In the genomic region with DNA sequence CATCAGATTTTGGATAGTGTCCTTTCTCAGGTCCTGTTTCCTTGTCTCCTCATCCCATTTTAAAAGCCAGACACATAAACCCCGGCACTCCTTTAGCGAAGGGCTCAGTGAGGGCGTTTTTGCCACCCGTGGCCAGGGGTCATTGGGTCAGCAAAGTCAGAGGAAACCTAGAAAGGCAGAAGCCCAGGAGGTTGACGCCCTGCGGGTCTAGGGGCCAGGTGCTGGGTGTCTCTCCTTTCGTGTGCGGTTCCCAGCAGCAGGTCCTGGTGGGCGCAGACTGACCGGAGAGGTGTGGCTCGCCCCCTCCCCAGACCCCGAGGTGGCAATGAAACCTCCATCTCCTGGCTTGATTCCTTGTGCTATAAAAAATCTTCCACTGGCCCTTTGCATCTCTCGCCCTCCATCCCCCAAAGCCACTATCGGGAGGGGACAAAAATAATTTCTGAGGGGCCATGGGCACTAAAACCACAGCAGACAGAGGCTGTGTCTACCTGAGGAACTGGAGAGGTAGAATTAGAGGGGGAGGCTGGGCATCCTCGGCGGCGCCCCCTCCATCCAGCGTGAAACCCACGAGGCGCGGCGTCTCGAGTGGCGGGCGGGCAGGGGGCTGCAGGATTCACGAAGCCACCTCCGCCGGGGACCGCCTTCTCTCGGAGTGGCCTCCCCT, we compare ENCODE assay signal across 8 cellular contexts. TPM values are rescaled to one million over a fixed set of nuclear protein-coding genes. Genes with fewer than 3 reads are reported as not detected.
A peak's percentile ranks its signal among the peaks of the same experiment; 100 is the strongest.
DNase-seq lines count a peak whose midpoint lies in the region; ATAC-seq and TF ChIP-seq lines count a peak whose summit lies in the region.

No MANE protein-coding gene starts in this region.

- TF ChIP-seq CTCF in astrocyte of the cerebellum (IDR thresholded peaks at IDR 0.05; ENCODE audit: low read depth, low read length, missing control alignments): no peak

- ATAC-seq in stimulated activated naive B cell treated with anti-CD40 and anti-IgM and Interleukin-4, amounts not matched to agents 10 μg/mL and 1 μg/mL and 100 μg/mL, for 72 hours (replicated peaks): no peak
- ATAC-seq in GM21619 (IDR thresholded peaks at IDR 0.05; ENCODE audit: unreplicated experiment): no peak
- ATAC-seq in GM21360 (IDR thresholded peaks at IDR 0.05; ENCODE audit: unreplicated experiment): no peak
- ATAC-seq in GM18907 (IDR thresholded peaks at IDR 0.05; ENCODE audit: unreplicated experiment): no peak

- no peaks in the 10 kb centered on the region for H3K36me3 ChIP-seq in HUES64 (ENCODE audit: insufficient read depth, low read length)

- H3K4me1 ChIP-seq in HUES64 (ENCODE audit: insufficient read depth, low read length): peaks cover 31% of the 10 kb centered on the region

- under 1% methylated on average over 30 of the region's 30 CpGs for WGBS in HUES64

- peak overlapping the region in 4 of 6 donors; percentile 36 to 67 (median 46) for H3K27ac Mint-ChIP-seq in immature natural killer cell
- no peak overlapping the region for H3K27ac Mint-ChIP-seq in stimulated activated naive B cell treated with anti-CD40 and anti-IgM and Interleukin-4, amounts not matched to agents 10 μg/mL and 1 μg/mL and 100 μg/mL, for 72 hours

- no peaks in the 10 kb centered on the region for H3K9me3 Mint-ChIP-seq in immature natural killer cell
- H3K9me3 Mint-ChIP-seq in stimulated activated naive B cell treated with anti-CD40 and anti-IgM and Interleukin-4, amounts not matched to agents 10 μg/mL and 1 μg/mL and 100 μg/mL, for 72 hours: no peaks in the 10 kb centered on the region

- peak overlapping the region; percentile 100 for H3K9ac ChIP-seq in HUES64 (ENCODE audit: low read depth, low read length)

- peak overlapping the region; percentile 95 for H3K27ac ChIP-seq in HUES64 (ENCODE audit: low read depth, low read length)

- in situ Hi-C loops in astrocyte of the cerebellum (cut with HindIII; ENCODE audit: low sequenced_read_pairs): no loop called here

- DNase-seq in Ammon's horn (ENCODE audit: low spot score) (peak; percentile 18), astrocyte of the cerebellum (ENCODE audit: low read depth) (no peak), immature natural killer cell (no peak)
- DNase-seq in stimulated activated naive B cell treated with anti-CD40 and anti-IgM and Interleukin-4, amounts not matched to agents 10 μg/mL and 1 μg/mL and 100 μg/mL, for 72 hours: no peak

- H3K9me3 ChIP-seq in HUES64 (ENCODE audit: insufficient read depth, low read depth, low read length): no peaks in the 10 kb centered on the region

- H3K36me3 Mint-ChIP-seq in immature natural killer cell: no peaks in the 10 kb centered on the region
- no peaks in the 10 kb centered on the region for H3K36me3 Mint-ChIP-seq in stimulated activated naive B cell treated with anti-CD40 and anti-IgM and Interleukin-4, amounts not matched to agents 10 μg/mL and 1 μg/mL and 100 μg/mL, for 72 hours

- H3K4me1 Mint-ChIP-seq in immature natural killer cell: peaks cover 18 to 25% of the 10 kb centered on the region in 2 donors
- peaks cover 2 to 18% of the 10 kb centered on the region in 2 donors for H3K4me1 Mint-ChIP-seq in stimulated activated naive B cell treated with anti-CD40 and anti-IgM and Interleukin-4, amounts not matched to agents 10 μg/mL and 1 μg/mL and 100 μg/mL, for 72 hours

- H3K27me3 Mint-ChIP-seq in immature natural killer cell (ENCODE audit: low read depth in 3 of 3): peaks cover 12 to 26% (median 21%) of the 10 kb centered on the region in 3 donors
- peaks cover 25 to 29% of the 10 kb centered on the region in 2 donors for H3K27me3 Mint-ChIP-seq in stimulated activated naive B cell treated with anti-CD40 and anti-IgM and Interleukin-4, amounts not matched to agents 10 μg/mL and 1 μg/mL and 100 μg/mL, for 72 hours

- H3K4me3 Mint-ChIP-seq in immature natural killer cell: peak overlapping the region; percentile 79 to 87 (median 84)
- peak overlapping the region; percentile 78 to 86 for H3K4me3 Mint-ChIP-seq in stimulated activated naive B cell treated with anti-CD40 and anti-IgM and Interleukin-4, amounts not matched to agents 10 μg/mL and 1 μg/mL and 100 μg/mL, for 72 hours

- peak overlapping the region; percentile 90 for H3K4me3 ChIP-seq in HUES64 (ENCODE audit: low read length)
- peak overlapping the region; percentile 79 for H3K4me3 ChIP-seq in astrocyte of the cerebellum (ENCODE audit: low read depth, low read length)

- no peaks in the 10 kb centered on the region for H3K27me3 ChIP-seq in HUES64 (ENCODE audit: insufficient read depth, low read length)

RNA-seq across cellular contexts. Expression of a gene that starts 0.9 kb away (rescaled TPM):
- polyA plus RNA-seq in HUES64 (2013, experiment 1 of 2): 10.1 TPM
- polyA plus RNA-seq in HUES64 (2013, experiment 2 of 2): 10.5 TPM
- polyA plus RNA-seq in immature natural killer cell: 1 to 10 TPM in 1 of 3 donors, under 1 TPM in 2; 0.30 to 7.0 (median 0.84) TPM
